ENCODE assay signal across 25 cellular contexts in genomic region chr5:153456354-153456753, GRCh38. TPM values are rescaled to one million over a fixed set of nuclear protein-coding genes. Genes with fewer than 3 reads are reported as not detected.
"Had no signal": no experiment of that assay in that cellular context is flagged by ENCODE, and none has a peak within 500 bp of the region (broad histone marks: within the 10 kb centered on the region; RNA-seq: fewer than 3 reads in every experiment).

No MANE protein-coding gene starts in this region.

- H3K36me3 ChIP-seq: colonic mucosa, gastrocnemius medialis, heart right ventricle, neutrophil, right atrium auricular region, sigmoid colon, stomach, thoracic aorta, uterus had no signal

- H3K27me3 ChIP-seq: colonic mucosa, gastrocnemius medialis, heart right ventricle, neutrophil, right atrium auricular region, sigmoid colon, stomach, uterus had no signal

- H3K27ac ChIP-seq: colonic mucosa, gastrocnemius medialis, heart right ventricle, neutrophil, right atrium auricular region, sigmoid colon, skin epidermis, stomach, thoracic aorta, uterus had no signal

- H3K4me3 ChIP-seq: colonic mucosa, gastrocnemius medialis, heart right ventricle, mucosa of descending colon, right atrium auricular region, sigmoid colon, skin epidermis, stomach, thoracic aorta, uterus had no signal

- DNase-seq: colonic mucosa; effector CD4-positive, alpha-beta T cell; endodermal cell; gastrocnemius medialis; heart right ventricle; hypothalamus; mammary epithelial cell; mucosa of descending colon; naive thymus-derived CD8-positive, alpha-beta T cell; posterior cingulate gyrus; sigmoid colon; stimulated activated CD4-positive, alpha-beta T cell treated with anti-CD3 and anti-CD28 coated beads, Interleukin-2, amount 100 ng/mL, for 24 hours; stimulated activated naive CD4-positive, alpha-beta T cell; stomach; substantia nigra; uterus had no signal

- H3K4me1 ChIP-seq: colonic mucosa, gastrocnemius medialis, heart right ventricle, right atrium auricular region, stomach, uterus had no signal

- ATAC-seq: gastrocnemius medialis; heart right ventricle; left lobe of liver; mucosa of descending colon; naive thymus-derived CD8-positive, alpha-beta T cell had no signal

- FAIRE-seq: endothelial cell of umbilical vein had no signal

- H3K9me3 ChIP-seq: colonic mucosa, gastrocnemius medialis, heart right ventricle, mucosa of descending colon, neutrophil, right atrium auricular region, sigmoid colon, stomach, thoracic aorta, uterus had no signal

RNA-seq across cellular contexts. Expression of gene GRIA1, which starts 34.1 kb away (rescaled TPM):
- total RNA-seq: dermis microvascular lymphatic vessel endothelial cell; endothelial cell of umbilical vein; kidney epithelial cell; left lobe of liver; naive thymus-derived CD8-positive, alpha-beta T cell; pulmonary artery endothelial cell had no signal
- polyA plus RNA-seq: endothelial cell of umbilical vein; mammary epithelial cell; naive thymus-derived CD8-positive, alpha-beta T cell had no signal
